Comparison of ENCODE assay signal across 21 cellular contexts in the genomic region with DNA sequence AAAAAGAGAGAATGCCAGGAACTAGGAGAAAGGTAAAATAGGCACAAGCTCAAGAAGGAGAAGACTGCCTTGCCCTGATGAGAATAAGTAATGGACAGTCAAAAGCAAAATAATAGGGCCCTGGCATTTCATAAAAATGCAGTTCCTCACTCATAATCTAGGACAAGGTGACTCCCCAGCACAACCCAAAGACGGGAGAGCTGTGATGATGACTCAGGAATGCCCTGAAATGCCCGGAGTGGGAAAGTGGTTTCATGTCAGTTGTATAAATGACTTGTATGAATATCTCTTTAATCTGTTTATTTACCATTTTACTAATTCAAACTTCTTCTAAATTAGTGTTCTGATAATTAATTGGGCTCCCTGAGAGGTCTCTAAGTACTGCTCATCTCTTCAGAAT.
"Had no signal": no experiment of that assay in that cellular context is flagged by ENCODE, and none has a peak within 500 bp of the region (broad histone marks: within the 10 kb centered on the region; RNA-seq: fewer than 3 reads in every experiment).

No MANE protein-coding gene starts in this region.

- H3K4me1 ChIP-seq: tibial artery had no signal

- H3K36me3 ChIP-seq: tibial artery had no signal

- H3K27ac Mint-ChIP-seq: nephron progenitor cell had no signal

- H3K9me3 ChIP-seq: tibial artery had no signal

- DNase-seq: activated CD4-positive, alpha-beta T cell treated with anti-CD3 and anti-CD28 coated beads, Interleukin-2, amount 50 U/mL, for 1 hour; activated CD8-positive, alpha-beta memory T cell treated with anti-CD3 and anti-CD28 coated beads for 24 hours; activated CD8-positive, alpha-beta memory T cell treated with anti-CD3 and anti-CD28 coated beads, Interleukin-2, amount 50 U/mL, for 48 hours; activated effector memory CD4-positive, alpha-beta T cell treated with anti-CD3 and anti-CD28 coated beads, Interleukin-2, amount 50 U/mL, for 16 hours; activated naive CD4-positive, alpha-beta T cell treated with anti-CD3 and anti-CD28 coated beads, Interleukin-2, amount 50 U/mL, for 16 hours; activated T-cell treated with anti-CD3 and anti-CD28 coated beads, Interleukin-2, amount 50 U/mL, for 48 hours; dorsolateral prefrontal cortex; hypothalamus; midbrain; nephron progenitor cell; nucleus accumbens; posterior cingulate gyrus; retina; stimulated activated CD8-positive, alpha-beta memory T cell treated with anti-CD3 and anti-CD28 coated beads, Interleukin-4, amount 100 ng/mL, for 48 hours; stimulated activated naive CD4-positive, alpha-beta T cell treated with Interleukin-2 at 50 U/mL for 16 hours; T-helper 1 cell; T-helper 9 cell; tibial artery had no signal

- H3K4me3 Mint-ChIP-seq: nephron progenitor cell had no signal

- H3K27me3 ChIP-seq: dorsolateral prefrontal cortex, tibial artery had no signal

- FAIRE-seq: frontal cortex, keratinocyte had no signal

- H3K4me3 ChIP-seq: dorsolateral prefrontal cortex, tibial artery had no signal

- H3K27ac ChIP-seq: dorsolateral prefrontal cortex, epithelial cell of prostate, tibial artery had no signal
